ENCODE assay signal across 14 cellular contexts in genomic region chr3:140816372-140816771, GRCh38.
DNase-seq lines count a peak whose midpoint lies in the region; ATAC-seq, FAIRE-seq and TF ChIP-seq lines count a peak whose summit lies in the region.
"Had no signal": no experiment of that assay in that cellular context is flagged by ENCODE, and none has a peak within 500 bp of the region (broad histone marks: within the 10 kb centered on the region; RNA-seq: fewer than 3 reads in every experiment).

No MANE protein-coding gene starts in this region.

- TF ChIP-seq EP300 in gastroesophageal sphincter (IDR thresholded peaks at IDR 0.05): no peak

- H3K27ac Mint-ChIP-seq in activated naive CD4-positive, alpha-beta T cell treated with anti-CD3 and anti-CD28 coated beads, Interleukin-2, amount 50 U/mL, for 72 hours: no peak overlapping the region
- H3K27ac Mint-ChIP-seq: CD4-positive, CD25-positive, alpha-beta regulatory T cell had no signal

- intact Hi-C loops in aorta (cut with DNase I): no loop called here

- peak; percentile 69 for FAIRE-seq in GM18507 (lab: Jason Lieb, UNC)

- H3K36me3 ChIP-seq in aorta (ENCODE audit: control insufficient read depth in 1 of 2, insufficient read depth in 2 of 2, low read length in 1 of 2): no peaks in the 10 kb centered on the region
- no peaks in the 10 kb centered on the region for H3K36me3 ChIP-seq in gastroesophageal sphincter
- H3K36me3 ChIP-seq: heart right ventricle had no signal

- H3K4me1 ChIP-seq in aorta (ENCODE audit: control insufficient read depth in 1 of 2, insufficient read depth in 2 of 2, low read length in 2 of 2) (no peaks in the 10 kb centered on the region), gastroesophageal sphincter (no peaks in the 10 kb centered on the region)
- H3K4me1 ChIP-seq: heart right ventricle had no signal

- H3K9me3 ChIP-seq in aorta (ENCODE audit: control insufficient read depth, low read length) (peaks cover 2% of the 10 kb centered on the region), gastroesophageal sphincter (peaks cover 0 to 20% (median 0%) of the 10 kb centered on the region in 3 donors)
- H3K9me3 ChIP-seq: SK-N-SH had no signal

- no peaks in the 10 kb centered on the region for H3K27me3 ChIP-seq in aorta (ENCODE audit: control insufficient read depth in 1 of 2, insufficient read depth in 2 of 2, low read length in 1 of 2)
- H3K27me3 ChIP-seq in gastroesophageal sphincter: no peaks in the 10 kb centered on the region
- H3K27me3 ChIP-seq: heart right ventricle had no signal

- H3K9me3 Mint-ChIP-seq in activated naive CD4-positive, alpha-beta T cell treated with anti-CD3 and anti-CD28 coated beads, Interleukin-2, amount 50 U/mL, for 72 hours: peaks cover 0 to 5% of the 10 kb centered on the region in 2 donors

- no peak overlapping the region for H3K27ac ChIP-seq in aorta (ENCODE audit: low read depth in 1 of 2, low read length in 2 of 2)
- no peak overlapping the region for H3K27ac ChIP-seq in gastroesophageal sphincter
- H3K27ac ChIP-seq: heart right ventricle had no signal

- no peaks in the 10 kb centered on the region for H3K36me3 Mint-ChIP-seq in activated naive CD4-positive, alpha-beta T cell treated with anti-CD3 and anti-CD28 coated beads, Interleukin-2, amount 50 U/mL, for 72 hours
- H3K36me3 Mint-ChIP-seq: CD4-positive, CD25-positive, alpha-beta regulatory T cell had no signal

- no peak overlapping the region for H3K4me3 ChIP-seq in aorta (ENCODE audit: low read length in 2 of 2)
- no peak overlapping the region for H3K4me3 ChIP-seq in gastroesophageal sphincter
- H3K4me3 ChIP-seq: heart right ventricle had no signal

- TF ChIP-seq POLR2A in gastroesophageal sphincter (IDR thresholded peaks at IDR 0.05): no peak

- WGBS in aorta, 2 donors: 72 to 75% methylated on average over 3 of the region's 3 CpGs
- WGBS in gastroesophageal sphincter (ENCODE audit: low coverage in 1 of 2), 2 donors: 49 to 59% methylated on average over 3 of the region's 3 CpGs

- no peak for TF ChIP-seq CTCF in gastroesophageal sphincter (IDR thresholded peaks at IDR 0.05)

- peak; percentile 96 for ATAC-seq in GM21381 (IDR thresholded peaks at IDR 0.05; ENCODE audit: unreplicated experiment)
- peak; percentile 88 for ATAC-seq in HG03039 (IDR thresholded peaks at IDR 0.05; ENCODE audit: unreplicated experiment)
- no peak for ATAC-seq in activated naive CD4-positive, alpha-beta T cell treated with anti-CD3 and anti-CD28 coated beads, Interleukin-2, amount 50 U/mL, for 72 hours
- no peak for ATAC-seq in aorta (ENCODE audit: low FRiP score)
- ATAC-seq in gastroesophageal sphincter: no peak
- ATAC-seq: heart right ventricle had no signal

- DNase-seq in GM18507 (ENCODE audit: extremely low spot score, insufficient read length, low read depth) (no peak), MV-4-11 (lab: John Stamatoyannopoulos, UW) (peak; percentile 75), aorta (no peak), T1000 (lab: John Stamatoyannopoulos, UW) (no peak)
- DNase-seq in activated naive CD4-positive, alpha-beta T cell treated with anti-CD3 and anti-CD28 coated beads, Interleukin-2, amount 50 U/mL, for 72 hours (ENCODE audit: low spot score in 2 of 2): no peak
- DNase-seq: amniotic stem cell; CD4-positive, CD25-positive, alpha-beta regulatory T cell; effector memory CD4-positive, alpha-beta T cell; heart right ventricle; NCI-H446 treated with DMSO at 0.1 percent for 48 hours; SK-N-SH had no signal

Comparison
In these comparisons a context has a peak if more than half of its experiments do, and no peak if none do; other contexts are left out.
1. ATAC-seq: peak in GM21381 (single experiment) and HG03039 (single experiment); none in activated naive CD4-positive, alpha-beta T cell treated with anti-CD3 and anti-CD28 coated beads, Interleukin-2, amount 50 U/mL, for 72 hours (0 of 2), aorta (single experiment) and gastroesophageal sphincter (single experiment).